20 cellular contexts compared by ENCODE assay signal in the genomic region with DNA sequence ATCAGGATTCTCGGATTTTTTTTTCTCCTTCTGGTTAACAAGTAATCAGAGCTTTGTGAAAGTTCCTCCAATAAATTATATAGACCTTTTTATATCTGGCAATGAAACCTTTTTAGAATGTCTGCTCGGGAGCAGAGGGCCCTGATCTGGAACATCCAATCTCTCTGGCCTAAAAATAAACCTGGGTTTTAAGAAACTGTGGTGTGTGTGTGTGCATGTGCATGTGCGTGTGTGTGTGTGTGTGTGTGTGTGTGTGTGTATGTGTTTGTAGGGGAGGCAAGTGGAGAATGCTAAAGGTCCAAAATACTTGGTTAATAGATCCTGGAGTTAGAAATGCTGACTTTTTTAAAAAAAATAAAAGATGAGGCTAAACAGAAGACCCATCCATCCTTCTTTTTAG.
DNase-seq lines count a peak whose midpoint lies in the region; ATAC-seq and TF ChIP-seq lines count a peak whose summit lies in the region.
"Had no signal": no experiment of that assay in that cellular context is flagged by ENCODE, and none has a peak within 500 bp of the region (broad histone marks: within the 10 kb centered on the region; RNA-seq: fewer than 3 reads in every experiment).

No MANE protein-coding gene starts in this region.

- ATAC-seq in heart left ventricle (peak in 3 of 4 donors; percentile 63 to 71 (median 65)), left ventricle myocardium superior (peak; percentile 74), aorta (ENCODE audit: low FRiP score) (peak; percentile 36), omental fat pad (ENCODE audit: low FRiP score) (no peak)
- ATAC-seq: GM12878, HepG2 had no signal

- 34 to 44% (median 42%) methylated on average over 3 of the region's 3 CpGs for WGBS in heart left ventricle, 4 donors
- WGBS in aorta, 2 donors, result 8 to 9% methylated on average over 3 of the region's 3 CpGs

- intact Hi-C loops in ascending aorta (cut with DNase I) (no loop called here), heart left ventricle (cut with DNase I) (no loop called here), left ventricle myocardium superior (cut with micrococcal nuclease) (no loop called here), aorta (cut with DNase I) (no loop called here)

- TF ChIP-seq POLR2A in heart left ventricle (IDR thresholded peaks at IDR 0.05), result no peak

- TF ChIP-seq CTCF in ascending aorta (IDR thresholded peaks at IDR 0.05), result no peak
- TF ChIP-seq CTCF in heart left ventricle (IDR thresholded peaks at IDR 0.05), result no peak
- no peak for TF ChIP-seq CTCF in omental fat pad (IDR thresholded peaks at IDR 0.05)

- peak overlapping the region; percentile 47 to 63 for H3K27ac ChIP-seq in ascending aorta
- peak overlapping the region in 3 of 12 donors; percentile 26 to 63 (median 61) for H3K27ac ChIP-seq in heart left ventricle
- H3K27ac ChIP-seq in aorta (ENCODE audit: low read depth in 1 of 2, low read length in 2 of 2), result peak overlapping the region; percentile 67 to 76

- peaks cover 0 to 12% of the 10 kb centered on the region in 2 donors for H3K4me1 ChIP-seq in ascending aorta
- H3K4me1 ChIP-seq in heart left ventricle, result peaks cover 0 to 9% (median 0%) of the 10 kb centered on the region in 12 donors
- no peaks in the 10 kb centered on the region for H3K4me1 ChIP-seq in aorta (ENCODE audit: control insufficient read depth in 1 of 2, insufficient read depth in 2 of 2, low read length in 2 of 2)
- H3K4me1 ChIP-seq: BE2C had no signal

- H3K9me3 ChIP-seq in ascending aorta (no peaks in the 10 kb centered on the region), heart left ventricle (no peaks in the 10 kb centered on the region), aorta (ENCODE audit: control insufficient read depth, low read length) (no peaks in the 10 kb centered on the region)
- H3K9me3 ChIP-seq: BE2C had no signal

- no peaks in the 10 kb centered on the region for H3K36me3 ChIP-seq in ascending aorta
- no peaks in the 10 kb centered on the region for H3K36me3 ChIP-seq in heart left ventricle
- H3K36me3 ChIP-seq in aorta (ENCODE audit: control insufficient read depth in 1 of 2, insufficient read depth in 2 of 2, low read length in 1 of 2), result no peaks in the 10 kb centered on the region
- H3K36me3 ChIP-seq: BE2C had no signal

- no peak overlapping the region for H3K4me3 ChIP-seq in ascending aorta
- H3K4me3 ChIP-seq in heart left ventricle, result no peak overlapping the region
- no peak overlapping the region for H3K4me3 ChIP-seq in aorta (ENCODE audit: low read length in 2 of 2)
- H3K4me3 ChIP-seq: GM12878 had no signal

- DNase-seq in ascending aorta (ENCODE audit: low spot score in 2 of 2) (no peak), heart left ventricle (peak in 4 of 5 donors; percentile 19 to 41 (median 34)), left ventricle myocardium superior (peak; percentile 38), aorta (no peak), GOT3 (lab: John Stamatoyannopoulos, UW) (no peak), omental fat pad (ENCODE audit: low spot score) (no peak)
- no peak for DNase-seq in activated CD4-positive, alpha-beta T cell treated with anti-CD3 and anti-CD28 coated beads for 1 hour
- DNase-seq: ACHN; BE2C; C1 segment of cervical spinal cord; CD4-positive, CD25-positive, alpha-beta regulatory T cell; CD8-positive, alpha-beta memory T cell; COR-L47; DMS 273 treated with DMSO at 0.1 percent for 48 hours; DMS53; DND-41; EL; HCEC 1CT had no signal

- H3K27me3 ChIP-seq in ascending aorta, result no peaks in the 10 kb centered on the region
- no peaks in the 10 kb centered on the region for H3K27me3 ChIP-seq in heart left ventricle
- H3K27me3 ChIP-seq in aorta (ENCODE audit: control insufficient read depth in 1 of 2, insufficient read depth in 2 of 2, low read length in 1 of 2), result no peaks in the 10 kb centered on the region
- H3K27me3 ChIP-seq: BE2C had no signal

Comparison
In these comparisons a context has a peak if more than half of its experiments do, and no peak if none do; other contexts are left out.
1. DNase-seq: peak in heart left ventricle (4 of 5) and left ventricle myocardium superior (single experiment); none in ascending aorta (0 of 2), aorta (0 of 2), GOT3 (single experiment), activated CD4-positive, alpha-beta T cell treated with anti-CD3 and anti-CD28 coated beads for 1 hour (single experiment) and omental fat pad (single experiment).